24 cellular contexts compared by ENCODE assay signal in genomic region chr7:155071121-155071651, GRCh38. TPM values are rescaled to one million over a fixed set of nuclear protein-coding genes. Genes with fewer than 3 reads are reported as not detected.
"Had no signal": no experiment of that assay in that cellular context is flagged by ENCODE, and none has a peak within 500 bp of the region (broad histone marks: within the 10 kb centered on the region; RNA-seq: fewer than 3 reads in every experiment).

No MANE protein-coding gene starts in this region.

- H3K36me3 Mint-ChIP-seq: activated naive CD8-positive, alpha-beta T cell; stimulated activated memory B cell treated with anti-CD40 and anti-IgM and Interleukin-4, amounts not matched to agents 10 μg/mL and 1 μg/mL and 100 μg/mL, for 72 hours had no signal

- H3K4me1 ChIP-seq: body of pancreas, left ventricle myocardium inferior, vagina had no signal

- H3K27me3 ChIP-seq: vagina had no signal

- DNase-seq: activated CD4-positive, alpha-beta T cell treated with anti-CD3 and anti-CD28 coated beads for 36 hours; activated CD8-positive, alpha-beta T cell treated with anti-CD3 and anti-CD28 coated beads for 36 hours; activated effector memory CD4-positive, alpha-beta T cell treated with anti-CD3 and anti-CD28 coated beads, Interleukin-2, amount 50 U/mL, for 16 hours; activated T-cell treated with anti-CD3 and anti-CD28 coated beads, Interleukin-2, amount 50 U/mL, for 4 hours; amniotic stem cell; body of pancreas; effector memory CD8-positive, alpha-beta T cell; gastrocnemius medialis; kidney; left ventricle myocardium inferior; mucosa of descending colon; naive thymus-derived CD4-positive, alpha-beta T cell; stimulated activated CD4-positive, alpha-beta T cell treated with anti-CD3 and anti-CD28 coated beads, Interleukin-1b, Interleukin-23, amount 100 ng/mL, for 48 hours; T-helper 1 cell; T1000; tibial artery had no signal

- ATAC-seq: activated CD4-positive, alpha-beta T cell treated with anti-CD3 and anti-CD28 coated beads for 36 hours; activated CD8-positive, alpha-beta T cell treated with anti-CD3 and anti-CD28 coated beads for 36 hours; activated T-cell treated with anti-CD3 and anti-CD28 coated beads, Interleukin-2, amount 50 U/mL, for 4 hours; body of pancreas; effector memory CD8-positive, alpha-beta T cell; gastrocnemius medialis; naive thymus-derived CD4-positive, alpha-beta T cell; stimulated activated memory B cell treated with anti-CD40 and anti-IgM and Interleukin-4, amounts not matched to agents 10 μg/mL and 1 μg/mL and 100 μg/mL, for 72 hours had no signal

- H3K9me3 Mint-ChIP-seq: activated CD8-positive, alpha-beta T cell treated with anti-CD3 and anti-CD28 coated beads for 36 hours; activated T-cell treated with anti-CD3 and anti-CD28 coated beads, Interleukin-2, amount 50 U/mL, for 4 hours; central memory CD8-positive, alpha-beta T cell; dendritic cell treated with granulocyte-macrophage colony-stimulating factor and Interleukin-4, amounts not matched to agents 40 ng/mL and 50 ng/mL, for 4 days; effector memory CD8-positive, alpha-beta T cell had no signal

- H3K4me3 ChIP-seq: body of pancreas, gastrocnemius medialis, left ventricle myocardium inferior, mucosa of descending colon, tibial artery, vagina had no signal

- H3K27ac Mint-ChIP-seq: activated CD4-positive, alpha-beta T cell treated with anti-CD3 and anti-CD28 coated beads for 36 hours; activated CD8-positive, alpha-beta T cell treated with anti-CD3 and anti-CD28 coated beads for 36 hours; activated naive CD8-positive, alpha-beta T cell; dendritic cell treated with granulocyte-macrophage colony-stimulating factor and Interleukin-4, amounts not matched to agents 40 ng/mL and 50 ng/mL, for 4 days; effector memory CD8-positive, alpha-beta T cell; naive thymus-derived CD4-positive, alpha-beta T cell; stimulated activated memory B cell treated with anti-CD40 and anti-IgM and Interleukin-4, amounts not matched to agents 10 μg/mL and 1 μg/mL and 100 μg/mL, for 72 hours had no signal

- H3K27ac ChIP-seq: body of pancreas, gastrocnemius medialis, left ventricle myocardium inferior, tibial artery, vagina, VCaP had no signal

- H3K9me3 ChIP-seq: body of pancreas, gastrocnemius medialis, left ventricle myocardium inferior, mucosa of descending colon, tibial artery, vagina had no signal

- H3K4me1 Mint-ChIP-seq: activated CD4-positive, alpha-beta T cell treated with anti-CD3 and anti-CD28 coated beads for 36 hours; central memory CD8-positive, alpha-beta T cell; stimulated activated memory B cell treated with anti-CD40 and anti-IgM and Interleukin-4, amounts not matched to agents 10 μg/mL and 1 μg/mL and 100 μg/mL, for 72 hours had no signal

- H3K36me3 ChIP-seq: gastrocnemius medialis, left ventricle myocardium inferior, tibial artery, vagina had no signal

- H3K4me3 Mint-ChIP-seq: activated CD4-positive, alpha-beta T cell treated with anti-CD3 and anti-CD28 coated beads for 36 hours; activated CD8-positive, alpha-beta T cell treated with anti-CD3 and anti-CD28 coated beads for 36 hours; activated naive CD8-positive, alpha-beta T cell; activated T-cell treated with anti-CD3 and anti-CD28 coated beads, Interleukin-2, amount 50 U/mL, for 4 hours; central memory CD8-positive, alpha-beta T cell; dendritic cell treated with granulocyte-macrophage colony-stimulating factor and Interleukin-4, amounts not matched to agents 40 ng/mL and 50 ng/mL, for 4 days; effector memory CD8-positive, alpha-beta T cell; naive thymus-derived CD4-positive, alpha-beta T cell; stimulated activated memory B cell treated with anti-CD40 and anti-IgM and Interleukin-4, amounts not matched to agents 10 μg/mL and 1 μg/mL and 100 μg/mL, for 72 hours had no signal

RNA-seq across cellular contexts. Expression of gene HTR5A, which starts 1.1 kb away (rescaled TPM):
- total RNA-seq: activated CD4-positive, alpha-beta T cell treated with anti-CD3 and anti-CD28 coated beads for 36 hours; activated CD8-positive, alpha-beta T cell treated with anti-CD3 and anti-CD28 coated beads for 36 hours; activated T-cell treated with anti-CD3 and anti-CD28 coated beads, Interleukin-2, amount 50 U/mL, for 4 hours; body of pancreas; epithelial cell of proximal tubule; gastrocnemius medialis; kidney; left ventricle myocardium inferior; mucosa of descending colon; naive thymus-derived CD4-positive, alpha-beta T cell; pulmonary artery endothelial cell; vagina had no signal
- polyA plus RNA-seq: naive thymus-derived CD4-positive, alpha-beta T cell had no signal
